In genomic region chr22:50244420-50245213, GRCh38 we compare ENCODE assay signal across 8 cellular contexts. TPM values are rescaled to one million over a fixed set of nuclear protein-coding genes. Genes with fewer than 3 reads are reported as not detected.
DNase-seq lines count a peak whose midpoint lies in the region; ATAC-seq and TF ChIP-seq lines count a peak whose summit lies in the region.

A gene with protein sequence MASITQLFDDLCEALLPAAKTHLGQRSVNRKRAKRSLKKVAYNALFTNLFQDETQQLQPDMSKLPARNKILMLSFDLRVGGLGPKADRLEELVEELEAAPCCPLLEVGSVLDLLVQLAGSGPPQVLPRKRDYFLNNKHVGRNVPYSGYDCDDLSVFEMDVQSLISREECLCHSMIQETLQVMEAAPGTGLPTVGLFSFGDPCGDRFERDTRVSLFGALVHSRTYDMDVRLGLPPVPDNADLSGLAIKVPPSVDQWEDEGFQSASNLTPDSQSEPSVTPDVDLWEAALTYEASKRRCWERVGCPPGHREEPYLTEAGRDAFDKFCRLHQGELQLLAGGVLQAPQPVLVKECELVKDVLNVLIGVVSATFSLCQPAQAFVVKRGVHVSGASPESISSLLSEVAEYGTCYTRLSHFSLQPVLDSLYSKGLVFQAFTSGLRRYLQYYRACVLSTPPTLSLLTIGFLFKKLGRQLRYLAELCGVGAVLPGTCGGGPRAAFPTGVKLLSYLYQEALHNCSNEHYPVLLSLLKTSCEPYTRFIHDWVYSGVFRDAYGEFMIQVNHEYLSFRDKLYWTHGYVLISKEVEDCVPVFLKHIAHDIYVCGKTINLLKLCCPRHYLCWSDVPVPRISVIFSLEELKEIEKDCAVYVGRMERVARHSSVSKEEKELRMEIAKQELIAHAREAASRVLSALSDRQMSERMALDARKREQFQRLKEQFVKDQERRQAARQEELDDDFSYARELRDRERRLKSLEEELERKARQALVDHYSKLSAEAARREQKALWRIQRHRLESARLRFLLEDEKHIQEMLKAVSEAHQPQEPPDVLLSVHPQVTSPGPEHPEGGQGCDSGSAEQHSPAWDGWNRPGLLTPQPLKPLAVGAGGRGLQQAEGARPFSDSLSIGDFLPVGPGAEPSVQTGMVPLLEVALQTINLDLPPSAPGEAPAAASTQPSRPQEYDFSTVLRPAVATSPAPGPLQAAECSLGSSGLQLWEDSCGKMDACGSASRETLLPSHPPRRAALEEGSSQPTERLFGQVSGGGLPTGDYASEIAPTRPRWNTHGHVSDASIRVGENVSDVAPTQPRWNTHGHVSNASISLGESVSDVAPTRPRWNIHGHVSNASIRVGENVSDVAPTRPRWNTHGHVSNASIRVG (N-terminal part only) (minus strand): TSS chr22:50245023. CDS start chr22:50244459, 564 bp downstream.

- H3K9me3 Mint-ChIP-seq in activated CD4-positive, alpha-beta memory T cell treated with anti-CD3 and anti-CD28 coated beads, Interleukin-2, amount 10 ng/mL, durations not matched to agents 7 days and 5 days, result no peaks in the 10 kb centered on the region

- H3K4me3 ChIP-seq in BE2C (ENCODE audit: low read depth, low read length) (peak within 1 kb of the TSS; percentile 94), lower lobe of right lung (peak within 1 kb of the TSS; percentile 82)

- H3K4me1 ChIP-seq in BE2C, result peaks cover 14% of the 10 kb centered on the region
- peaks cover 64% of the 10 kb centered on the region for H3K4me1 ChIP-seq in lower lobe of right lung

- H3K27ac Mint-ChIP-seq in activated CD4-positive, alpha-beta memory T cell treated with anti-CD3 and anti-CD28 coated beads, Interleukin-2, amount 10 ng/mL, durations not matched to agents 7 days and 5 days, result peak within 1 kb of the TSS; percentile 99

- DNase-seq in BE2C (peak; percentile 95), GM19240 (ENCODE audit: insufficient read length, low spot score) (peak; percentile 91), NCI-H82 treated with DMSO at 0.1 percent for 48 hours (lab: John Stamatoyannopoulos, UW; ENCODE audit: unreplicated experiment) (peak; percentile 39), ecto neural progenitor cell (ENCODE audit: low spot score) (peak; percentile 95), lower lobe of right lung (peak; percentile 98)
- DNase-seq in activated CD4-positive, alpha-beta memory T cell treated with anti-CD3 and anti-CD28 coated beads, Interleukin-2, amount 10 ng/mL, durations not matched to agents 7 days and 5 days, result peak; percentile 94
- peak; percentile 65 to 89 (median 78) for DNase-seq in stimulated activated CD4-positive, alpha-beta T cell treated with anti-CD3 and anti-CD28 coated beads, TNF-alpha, amount 100 ng/mL, for 1 hour (ENCODE audit: low read depth in 3 of 3, low spot score in 1 of 3)

- intact Hi-C loops in lower lobe of right lung (cut with DNase I), result no loop called here

- H3K4me1 Mint-ChIP-seq in activated CD4-positive, alpha-beta memory T cell treated with anti-CD3 and anti-CD28 coated beads, Interleukin-2, amount 10 ng/mL, durations not matched to agents 7 days and 5 days, result peaks cover 51% of the 10 kb centered on the region

- ATAC-seq in HG03469 (IDR thresholded peaks at IDR 0.05; ENCODE audit: unreplicated experiment), result peak; percentile 56
- ATAC-seq in lower lobe of right lung, result peak; percentile 93 to 95

- POLR2A ChIA-PET in activated CD4-positive, alpha-beta memory T cell treated with anti-CD3 and anti-CD28 coated beads, Interleukin-2, amount 10 ng/mL, durations not matched to agents 7 days and 5 days (lab: Charles Lee), result interaction anchor here (0.6 to 2.8 kb wide), 14 partner anchors 12 to 376 kb away, joined by 3 to 17 read pairs (median 4); partner anchors contain the start of genes CHKB, LMF2, NCAPH2 and SCO2

- H3K27ac ChIP-seq in lower lobe of right lung, result peak within 1 kb of the TSS; percentile 90

- H3K27me3 ChIP-seq in BE2C, result no peaks in the 10 kb centered on the region
- H3K27me3 ChIP-seq in lower lobe of right lung (ENCODE audit: low read depth), result no peaks in the 10 kb centered on the region

- peaks cover 17% of the 10 kb centered on the region for H3K36me3 Mint-ChIP-seq in activated CD4-positive, alpha-beta memory T cell treated with anti-CD3 and anti-CD28 coated beads, Interleukin-2, amount 10 ng/mL, durations not matched to agents 7 days and 5 days (ENCODE audit: low read depth)

- H3K36me3 ChIP-seq in BE2C (peaks cover 21% of the 10 kb centered on the region), lower lobe of right lung (peaks cover 25% of the 10 kb centered on the region)

- H3K9me3 ChIP-seq in BE2C (no peaks in the 10 kb centered on the region), lower lobe of right lung (no peaks in the 10 kb centered on the region)

- H3K4me3 Mint-ChIP-seq in activated CD4-positive, alpha-beta memory T cell treated with anti-CD3 and anti-CD28 coated beads, Interleukin-2, amount 10 ng/mL, durations not matched to agents 7 days and 5 days, result peak within 1 kb of the TSS; percentile 98

- CTCF ChIA-PET in activated CD4-positive, alpha-beta memory T cell treated with anti-CD3 and anti-CD28 coated beads, Interleukin-2, amount 10 ng/mL, durations not matched to agents 7 days and 5 days (lab: Charles Lee), result interaction anchor here (0.8 to 1.4 kb wide), 8 partner anchors 29 to 281 kb away, joined by 3 to 7 read pairs (median 3); partner anchors contain the start of gene SCO2

- peak; percentile 41 for TF ChIP-seq CTCF in BE2C (IDR thresholded peaks at IDR 0.05; ENCODE audit: low read depth, low read length)
- TF ChIP-seq CTCF in lower lobe of right lung (IDR thresholded peaks at IDR 0.05), result peak; percentile 28

- no peaks in the 10 kb centered on the region for H3K27me3 Mint-ChIP-seq in activated CD4-positive, alpha-beta memory T cell treated with anti-CD3 and anti-CD28 coated beads, Interleukin-2, amount 10 ng/mL, durations not matched to agents 7 days and 5 days

RNA-seq across cellular contexts. Expression of the gene that starts here (rescaled TPM):
- 80.6 TPM for polyA plus RNA-seq in BE2C (2012; ENCODE audit: insufficient read depth, insufficient read length, low read depth)
- total RNA-seq in activated CD4-positive, alpha-beta memory T cell treated with anti-CD3 and anti-CD28 coated beads, Interleukin-2, amount 10 ng/mL, durations not matched to agents 7 days and 5 days, result 10 to 100 TPM; 50.6 to 53.9 TPM
- total RNA-seq in lower lobe of right lung, result 48.5 TPM

Comparison
In these comparisons a context has a peak if more than half of its experiments do, and no peak if none do; other contexts are left out.
1. Peak in every context shown above with its lines: DNase-seq, ATAC-seq, H3K4me3 ChIP-seq and H3K27ac ChIP-seq.
2. DNase-seq: peak in every context shown above with its lines; median percentile 98 in lower lobe of right lung; 95 in BE2C; 95 in ecto neural progenitor cell; 94 in activated CD4-positive, alpha-beta memory T cell treated with anti-CD3 and anti-CD28 coated beads, Interleukin-2, amount 10 ng/mL, durations not matched to agents 7 days and 5 days; 91 in GM19240; 78 in stimulated activated CD4-positive, alpha-beta T cell treated with anti-CD3 and anti-CD28 coated beads, TNF-alpha, amount 100 ng/mL, for 1 hour; 39 in NCI-H82 treated with DMSO at 0.1 percent for 48 hours.